Comparison of ENCODE assay signal across 9 cellular contexts in the genomic region with DNA sequence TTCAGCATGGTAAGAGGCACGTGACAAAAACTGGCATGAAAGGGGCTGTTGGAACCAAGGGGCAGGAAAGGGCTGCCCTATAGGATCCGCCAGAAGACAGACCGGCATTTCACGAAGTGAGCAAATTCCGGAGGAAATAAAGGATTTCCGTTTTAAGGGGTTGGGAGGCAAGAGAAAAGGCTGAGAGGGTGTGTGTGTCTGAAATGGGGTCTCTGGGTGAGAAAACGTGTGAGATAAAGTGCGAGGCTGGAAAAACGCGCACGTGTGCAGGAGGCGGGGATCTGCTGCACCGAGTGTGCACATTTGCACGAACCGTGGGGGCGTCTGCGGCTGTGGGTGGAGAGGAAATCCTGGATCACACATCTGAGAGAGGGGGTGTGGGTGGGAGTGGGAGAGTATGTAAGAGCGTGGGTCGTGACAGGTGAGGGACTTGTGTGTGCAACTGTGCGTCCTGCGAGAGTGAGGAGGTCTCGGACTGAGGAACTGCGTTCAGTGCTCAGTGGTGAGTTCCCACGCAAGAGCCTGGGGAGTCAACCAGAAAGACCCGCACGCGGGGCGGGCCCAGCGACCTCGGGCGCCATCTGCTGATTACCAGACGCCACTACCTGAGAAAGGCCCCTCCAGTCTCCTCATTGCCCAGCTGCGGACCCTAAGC. TPM values are rescaled to one million over a fixed set of nuclear protein-coding genes. Genes with fewer than 3 reads are reported as not detected.
DNase-seq lines count a peak whose midpoint lies in the region; ATAC-seq, FAIRE-seq and TF ChIP-seq lines count a peak whose summit lies in the region.
"Had no signal": no experiment of that assay in that cellular context is flagged by ENCODE, and none has a peak within 500 bp of the region (broad histone marks: within the 10 kb centered on the region; RNA-seq: fewer than 3 reads in every experiment).

No MANE protein-coding gene starts in this region.

- no TSS peak for BruUV-seq in HepG2 (replicated peaks; lab: Mats Ljungman, UMichigan)

- peak overlapping the region; percentile 26; the same call in 1 of the 2 replicates for H3K9ac ChIP-seq in HepG2 (ENCODE audit: insufficient read depth, low read depth, low read length)

- peaks cover 17% of the 10 kb centered on the region for H3K9me3 Mint-ChIP-seq in activated CD4-positive, alpha-beta T cell treated with anti-CD3 and anti-CD28 coated beads, Interleukin-2, amount 10 ng/mL, durations not matched to agents 7 days and 5 days

- peak overlapping the region in 1 of 3 experiments; percentile 61; a peak in 3 of 6 replicates for H3K4me3 ChIP-seq in HepG2 (replicated peaks in 1 of 3; ENCODE audit: insufficient read depth in 1 of 3, low read depth in 2 of 3, low read length in 3 of 3)

- 3% methylated on average over 30 of the region's 33 CpGs for WGBS in HepG2 (ENCODE audit: low lambda C conversion rate)

- no peak for TF ChIP-seq EP300 in HepG2 (IDR thresholded peaks at IDR 0.05; ENCODE audit: low read depth in 2 of 2, low read length in 2 of 2)
- no peak for TF ChIP-seq EP300 in HepG2 (CRISPR knock-in tag; IDR thresholded peaks at IDR 0.05; ENCODE audit: borderline replicate concordance)

- TF ChIP-seq CTCF in HepG2 (CRISPR knock-in tag; IDR thresholded peaks at IDR 0.05), result peak; percentile 92

- H4K20me1 ChIP-seq in HepG2 (ENCODE audit: insufficient read depth, low read length), result no peaks in the 10 kb centered on the region

- intact Hi-C loops in HepG2 (cut with micrococcal nuclease; ENCODE audit: unreplicated experiment), result loop anchor here (2.0 kb wide), 1 partner anchor 35 kb away; no protein-coding TSS in a partner anchor

- peak; percentile 87 for TF ChIP-seq RAD21 in HepG2 (CRISPR knock-in tag; IDR thresholded peaks at IDR 0.05)

- H3K79me2 ChIP-seq in HepG2 (ENCODE audit: insufficient read depth, low read length), result no peaks in the 10 kb centered on the region

- H3K27ac ChIP-seq in HepG2 (ENCODE audit: extremely low read length, insufficient read depth, low read length), result no peak overlapping the region
- H3K27ac ChIP-seq: epithelial cell of prostate had no signal

- DNase-seq in DMS53 treated with DMSO at 0.1 percent for 48 hours (lab: John Stamatoyannopoulos, UW; ENCODE audit: unreplicated experiment) (peak; percentile 52), NCI-H510A (lab: John Stamatoyannopoulos, UW) (peak; percentile 35), dedifferentiated amniotic fluid mesenchymal stem cell (ENCODE audit: extremely low spot score) (peak; percentile 53), HepG2 (ENCODE audit: low spot score) (peak; percentile 25)
- peak; percentile 80 for DNase-seq in activated CD4-positive, alpha-beta T cell treated with anti-CD3 and anti-CD28 coated beads, Interleukin-2, amount 10 ng/mL, durations not matched to agents 7 days and 5 days
- DNase-seq in stimulated activated CD4-positive, alpha-beta T cell treated with anti-CD3 and anti-CD28 coated beads, Interleukin-2, amount 100 ng/mL, for 24 hours, result peak; percentile 83

- ATAC-seq in HG03108 (IDR thresholded peaks at IDR 0.05; ENCODE audit: unreplicated experiment), result peak; percentile 58
- ATAC-seq in HepG2, result peak; percentile 96
- no peak for ATAC-seq in GM19324 (IDR thresholded peaks at IDR 0.05; ENCODE audit: low FRiP score, unreplicated experiment)

- peaks cover 6% of the 10 kb centered on the region for H3K36me3 Mint-ChIP-seq in activated CD4-positive, alpha-beta T cell treated with anti-CD3 and anti-CD28 coated beads, Interleukin-2, amount 10 ng/mL, durations not matched to agents 7 days and 5 days (ENCODE audit: low read depth)

- peaks cover 8% of the 10 kb centered on the region; the same call in 1 of the 2 replicates for H3K9me3 ChIP-seq in HepG2 (ENCODE audit: low read length)

- no peaks in the 10 kb centered on the region for H3K36me3 ChIP-seq in HepG2 (replicated peaks in 1 of 2; ENCODE audit: control insufficient read depth in 1 of 2, insufficient read depth in 2 of 2, low read length in 2 of 2)

- CTCF ChIA-PET in activated CD4-positive, alpha-beta T cell treated with anti-CD3 and anti-CD28 coated beads, Interleukin-2, amount 10 ng/mL, durations not matched to agents 7 days and 5 days (lab: Charles Lee), result interaction anchor here (0.6 to 2.4 kb wide), 9 partner anchors 11 to 233 kb away, joined by 3 to 12 read pairs (median 3); no protein-coding TSS in a partner anchor
- CTCF ChIA-PET in HepG2 (lab: Yijun Ruan, JAX; ENCODE audit: low intra/inter-chr PET ratio, low total read pairs), result interaction anchor here (0.7 to 4.2 kb wide), 3 partner anchors 35 to 91 kb away, joined by 3 to 36 read pairs (median 5); no protein-coding TSS in a partner anchor

- no peak overlapping the region for H2AFZ ChIP-seq in HepG2 (ENCODE audit: low read length)

- peak overlapping the region; percentile 64 for H3K4me3 Mint-ChIP-seq in activated CD4-positive, alpha-beta T cell treated with anti-CD3 and anti-CD28 coated beads, Interleukin-2, amount 10 ng/mL, durations not matched to agents 7 days and 5 days

- H3K4me1 ChIP-seq in HepG2 (ENCODE audit: insufficient read depth, low read length), result peaks cover 11% of the 10 kb centered on the region

- peak overlapping the region; percentile 77 for H3K4me2 ChIP-seq in HepG2 (ENCODE audit: low read depth, low read length)

- POLR2A ChIA-PET in activated CD4-positive, alpha-beta T cell treated with anti-CD3 and anti-CD28 coated beads, Interleukin-2, amount 10 ng/mL, durations not matched to agents 7 days and 5 days (lab: Charles Lee), result no interaction called here
- POLR2A ChIA-PET in HepG2 (lab: Yijun Ruan, JAX), result interaction anchor here (0.8 kb wide), 1 partner anchor 117 kb away, joined by 3 read pairs; the partner anchor contains the start of gene HNF1A

- in situ Hi-C loops in HepG2 (cut with HindIII; ENCODE audit: extremely low pct_ligation_motif_present, low pct_unique_long_range_greater_than_20kb), result loop anchor here (5.0 kb wide), 1 partner anchor 33 kb away; no protein-coding TSS in a partner anchor

- peak overlapping the region; percentile 83 for H3K27ac Mint-ChIP-seq in activated CD4-positive, alpha-beta T cell treated with anti-CD3 and anti-CD28 coated beads, Interleukin-2, amount 10 ng/mL, durations not matched to agents 7 days and 5 days

- H3K27me3 Mint-ChIP-seq in activated CD4-positive, alpha-beta T cell treated with anti-CD3 and anti-CD28 coated beads, Interleukin-2, amount 10 ng/mL, durations not matched to agents 7 days and 5 days, result peaks cover 15% of the 10 kb centered on the region

- H3K27me3 ChIP-seq in HepG2 (ENCODE audit: control insufficient read depth in 1 of 2, insufficient read depth in 2 of 2, low read length in 2 of 2), result peaks cover 2 to 15% of the 10 kb centered on the region in 2 experiments; a peak in 4 of 5 replicates

- no peak for TF ChIP-seq POLR2A in HepG2 (IDR thresholded peaks at IDR 0.05; ENCODE audit: insufficient read depth in 1 of 2, low read depth in 2 of 2, low read length in 2 of 2)

- peaks cover 47% of the 10 kb centered on the region for H3K4me1 Mint-ChIP-seq in activated CD4-positive, alpha-beta T cell treated with anti-CD3 and anti-CD28 coated beads, Interleukin-2, amount 10 ng/mL, durations not matched to agents 7 days and 5 days

- FAIRE-seq in HepG2 (lab: Jason Lieb, UNC), result peak; percentile 8

RNA-seq across cellular contexts. Expression of gene P2RX7, which starts 37.0 kb away (rescaled TPM):
- total RNA-seq in activated CD4-positive, alpha-beta T cell treated with anti-CD3 and anti-CD28 coated beads, Interleukin-2, amount 10 ng/mL, durations not matched to agents 7 days and 5 days, result 10 to 100 TPM; 19.8 to 21.4 TPM
- total RNA-seq in HepG2 (2016; rRNA removed; fragmentation: Illumina TruSeq; extraction: Trizol), result 0.13 TPM in 1 of 2 replicates, not detected in the other
- not detected in 2 replicates for total RNA-seq in HepG2 (2016; cell fraction: cytosol; rRNA removed; fragmentation: Illumina TruSeq; extraction: Trizol; ENCODE audit: low read depth)
- 0.03 TPM in 1 of 2 replicates, not detected in the other for total RNA-seq in HepG2 (2016; cell fraction: insoluble cytoplasmic fraction; rRNA removed; fragmentation: Illumina TruSeq; extraction: Trizol)
- total RNA-seq in HepG2 (2016; cell fraction: membrane; rRNA removed; fragmentation: Illumina TruSeq; extraction: Trizol), result not detected in 2 replicates
- not detected in 2 replicates for total RNA-seq in HepG2 (2016; cell fraction: nucleus; rRNA removed; fragmentation: Illumina TruSeq; extraction: Trizol)
- 0.56 and 0.73 TPM in 2 replicates for polyA plus RNA-seq in HepG2 (2011; rRNA removed)
- polyA plus RNA-seq in HepG2 (2011; cell fraction: cytosol; rRNA removed), result 0.18 and 0.19 TPM in 2 replicates
- polyA plus RNA-seq in HepG2 (2011; cell fraction: nucleus; rRNA removed), result 1.1 and 1.7 TPM in 2 replicates
- 0.76 and 1.1 TPM in 2 replicates for polyA plus RNA-seq in HepG2 (2012)
- polyA plus RNA-seq in HepG2 (2016; cell fraction: cytosol; fragmentation: Illumina TruSeq; extraction: Trizol; ENCODE audit: low read depth), result not detected in 2 replicates
- not detected in 2 replicates for polyA plus RNA-seq in HepG2 (2016; cell fraction: insoluble cytoplasmic fraction; fragmentation: Illumina TruSeq; extraction: Trizol; ENCODE audit: low read depth)
- not detected in 2 replicates for polyA plus RNA-seq in HepG2 (2016; cell fraction: membrane; fragmentation: Illumina TruSeq; extraction: Trizol; ENCODE audit: low read depth)
- polyA plus RNA-seq in HepG2 (2016; cell fraction: nucleus; fragmentation: Illumina TruSeq; extraction: Trizol; ENCODE audit: insufficient read depth, low read depth), result not detected in 2 replicates
- 0.38 TPM in 1 of 2 replicates, not detected in the other for polyA minus RNA-seq in HepG2 (2011; rRNA and poly(A)+ RNA removed; ENCODE audit: low replicate concordance)
- 0.40 TPM in 1 of 2 replicates, not detected in the other for polyA minus RNA-seq in HepG2 (2011; cell fraction: cytosol; rRNA and poly(A)+ RNA removed)
- 0.64 and 1.9 TPM in 2 replicates for polyA minus RNA-seq in HepG2 (2011; cell fraction: nucleus; rRNA and poly(A)+ RNA removed)

RNA-seq across cellular contexts. Expression of gene OASL, which starts 56.6 kb away (rescaled TPM):
- total RNA-seq in activated CD4-positive, alpha-beta T cell treated with anti-CD3 and anti-CD28 coated beads, Interleukin-2, amount 10 ng/mL, durations not matched to agents 7 days and 5 days, result 10 to 100 TPM; 28.5 to 34.2 TPM
- 0.18 and 0.22 TPM in 2 replicates for total RNA-seq in HepG2 (2016; rRNA removed; fragmentation: Illumina TruSeq; extraction: Trizol)
- total RNA-seq in HepG2 (2016; cell fraction: cytosol; rRNA removed; fragmentation: Illumina TruSeq; extraction: Trizol; ENCODE audit: low read depth), result 0.18 and 0.30 TPM in 2 replicates
- 0.19 and 0.21 TPM in 2 replicates for total RNA-seq in HepG2 (2016; cell fraction: insoluble cytoplasmic fraction; rRNA removed; fragmentation: Illumina TruSeq; extraction: Trizol)
- 0.15 and 0.31 TPM in 2 replicates for total RNA-seq in HepG2 (2016; cell fraction: membrane; rRNA removed; fragmentation: Illumina TruSeq; extraction: Trizol)
- not detected in 2 replicates for total RNA-seq in HepG2 (2016; cell fraction: nucleus; rRNA removed; fragmentation: Illumina TruSeq; extraction: Trizol)
- 0.09 and 0.11 TPM in 2 replicates for polyA plus RNA-seq in HepG2 (2011; rRNA removed)
- 0.05 and 0.09 TPM in 2 replicates for polyA plus RNA-seq in HepG2 (2011; cell fraction: cytosol; rRNA removed)
- polyA plus RNA-seq in HepG2 (2011; cell fraction: nucleus; rRNA removed), result not detected in 2 replicates
- polyA plus RNA-seq in HepG2 (2012), result 0.07 TPM in 1 of 2 replicates, not detected in the other
- 0.18 and 0.25 TPM in 2 replicates for polyA plus RNA-seq in HepG2 (2016; cell fraction: cytosol; fragmentation: Illumina TruSeq; extraction: Trizol; ENCODE audit: low read depth)
- polyA plus RNA-seq in HepG2 (2016; cell fraction: insoluble cytoplasmic fraction; fragmentation: Illumina TruSeq; extraction: Trizol; ENCODE audit: low read depth), result 0.20 and 0.21 TPM in 2 replicates
- 0.14 and 0.29 TPM in 2 replicates for polyA plus RNA-seq in HepG2 (2016; cell fraction: membrane; fragmentation: Illumina TruSeq; extraction: Trizol; ENCODE audit: low read depth)
- 0.37 TPM in 1 of 2 replicates, not detected in the other for polyA plus RNA-seq in HepG2 (2016; cell fraction: nucleus; fragmentation: Illumina TruSeq; extraction: Trizol; ENCODE audit: insufficient read depth, low read depth)
- 0.46 and 6.9 TPM in 2 replicates for polyA minus RNA-seq in HepG2 (2011; rRNA and poly(A)+ RNA removed; ENCODE audit: low replicate concordance)
- polyA minus RNA-seq in HepG2 (2011; cell fraction: cytosol; rRNA and poly(A)+ RNA removed), result not detected in 2 replicates
- polyA minus RNA-seq in HepG2 (2011; cell fraction: nucleus; rRNA and poly(A)+ RNA removed), result not detected in 2 replicates

Comparison
In these comparisons a context has a peak if more than half of its experiments do, and no peak if none do; other contexts are left out.
1. DNase-seq: peak in every context shown above with its lines; median percentile 83 in stimulated activated CD4-positive, alpha-beta T cell treated with anti-CD3 and anti-CD28 coated beads, Interleukin-2, amount 100 ng/mL, for 24 hours; 80 in activated CD4-positive, alpha-beta T cell treated with anti-CD3 and anti-CD28 coated beads, Interleukin-2, amount 10 ng/mL, durations not matched to agents 7 days and 5 days; 53 in dedifferentiated amniotic fluid mesenchymal stem cell; 52 in DMS53 treated with DMSO at 0.1 percent for 48 hours; 35 in NCI-H510A; 25 in HepG2.
2. RNA of gene P2RX7, which starts 37.0 kb away (total RNA-seq): 19.8 to 21.4 TPM in activated CD4-positive, alpha-beta T cell treated with anti-CD3 and anti-CD28 coated beads, Interleukin-2, amount 10 ng/mL, durations not matched to agents 7 days and 5 days; 0.03 to 0.13 TPM in HepG2; every median in the first group is over 10 times any median in the second.
3. RNA of gene OASL, which starts 56.6 kb away (total RNA-seq): 28.5 to 34.2 TPM in activated CD4-positive, alpha-beta T cell treated with anti-CD3 and anti-CD28 coated beads, Interleukin-2, amount 10 ng/mL, durations not matched to agents 7 days and 5 days; 0.15 to 0.31 TPM in HepG2; every median in the first group is over 10 times any median in the second.